ENCODE assay signal across 40 cellular contexts in the genomic region with DNA sequence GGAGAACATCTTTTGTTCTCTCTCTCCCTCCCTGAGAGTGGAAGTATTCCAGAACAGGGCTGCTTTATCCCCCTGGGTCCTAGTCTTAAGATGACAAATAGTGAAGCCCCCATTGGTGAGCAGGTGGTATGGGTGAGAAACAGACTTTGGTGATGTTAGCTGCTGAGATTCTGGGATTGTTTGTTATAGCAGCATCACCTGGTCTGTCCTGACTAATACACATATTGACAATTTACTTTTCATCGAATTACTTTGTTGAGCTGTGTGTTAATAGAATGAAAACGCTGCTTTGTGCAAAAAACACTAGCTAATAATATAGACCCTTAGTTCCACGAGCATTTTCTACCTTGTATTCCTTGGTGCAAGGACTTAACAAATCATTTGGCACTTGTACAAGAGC.
"Had no signal": no experiment of that assay in that cellular context is flagged by ENCODE, and none has a peak within 500 bp of the region (broad histone marks: within the 10 kb centered on the region; RNA-seq: fewer than 3 reads in every experiment).

No MANE protein-coding gene starts in this region.

- H3K36me3 Mint-ChIP-seq: brain had no signal

- DNase-seq: activated effector memory CD4-positive, alpha-beta T cell treated with anti-CD3 and anti-CD28 coated beads, Interleukin-2, amount 50 U/mL, for 16 hours; activated effector memory CD4-positive, alpha-beta T cell treated with Interleukin-2 at 50 U/mL for 16 hours; activated gamma-delta T cell; activated gamma-delta T cell treated with Interleukin-2 at 50 U/mL for 16 hours; activated naive CD4-positive, alpha-beta T cell; activated naive CD4-positive, alpha-beta T cell treated with anti-CD3 and anti-CD28 coated beads for 36 hours; activated naive CD4-positive, alpha-beta T cell treated with anti-CD3 and anti-CD28 coated beads, Interleukin-2, amount 10 ng/mL, durations not matched to agents 7 days and 5 days; activated naive CD4-positive, alpha-beta T cell treated with anti-CD3 and anti-CD28 coated beads, Interleukin-2, amount 50 U/mL, for 16 hours; activated naive CD4-positive, alpha-beta T cell treated with Interleukin-2 at 50 U/mL for 16 hours; activated naive CD8-positive, alpha-beta T cell treated with anti-CD3 and anti-CD28 coated beads for 36 hours; activated naive CD8-positive, alpha-beta T cell treated with anti-CD3 and anti-CD28 coated beads, Interleukin-2, amount 10 ng/mL, durations not matched to agents 7 days and 5 days; activated naive CD8-positive, alpha-beta T cell treated with anti-CD3 and anti-CD28 coated beads, Interleukin-2, amount 50 U/mL, for 24 hours; activated T-cell treated with anti-CD3 and anti-CD28 coated beads, Interleukin-2, amount 50 U/mL, for 1 hour; activated T-cell treated with anti-CD3 and anti-CD28 coated beads, Interleukin-2, amount 50 U/mL, for 24 hours; activated T-cell treated with anti-CD3 and anti-CD28 coated beads, Interleukin-2, amount 50 U/mL, for 4 hours; activated T-cell treated with anti-CD3 and anti-CD28 coated beads, Interleukin-2, amount 50 U/mL, for 48 hours; activated T-cell treated with anti-CD3 and anti-CD28 coated beads, Interleukin-2, amount 50 U/mL, for 72 hours; adrenal gland; amniotic stem cell; amygdala; anterior cingulate cortex; aorta; body of pancreas; brain microvascular endothelial cell; caudate nucleus; central memory CD4-positive, alpha-beta T cell; cerebellar nuclear complex had no signal

- H3K27ac Mint-ChIP-seq: activated naive CD4-positive, alpha-beta T cell treated with anti-CD3 and anti-CD28 coated beads for 36 hours; activated naive CD4-positive, alpha-beta T cell treated with anti-CD3 and anti-CD28 coated beads, Interleukin-2, amount 10 ng/mL, durations not matched to agents 7 days and 5 days; activated naive CD4-positive, alpha-beta T cell treated with anti-CD3 and anti-CD28 coated beads, Interleukin-2, amount 50 U/mL, for 24 hours; activated naive CD8-positive, alpha-beta T cell; activated naive CD8-positive, alpha-beta T cell treated with anti-CD3 and anti-CD28 coated beads for 36 hours; activated naive CD8-positive, alpha-beta T cell treated with anti-CD3 and anti-CD28 coated beads, Interleukin-2, amount 10 ng/mL, durations not matched to agents 7 days and 5 days; activated naive CD8-positive, alpha-beta T cell treated with anti-CD3 and anti-CD28 coated beads, Interleukin-2, amount 50 U/mL, for 24 hours; activated T-cell treated with anti-CD3 and anti-CD28 coated beads, Interleukin-2, amount 50 U/mL, for 24 hours; activated T-cell treated with anti-CD3 and anti-CD28 coated beads, Interleukin-2, amount 50 U/mL, for 72 hours; activated T-helper 1 cell treated with anti-CD3 and anti-CD28 coated beads, Interleukin-12 subunit alpha, Interleukin-12 subunit beta, Interleukin-2, Interleukin-4 antibody, amounts not matched to agents 30 ng/mL and 10 ng/mL and 1 ng/mL, durations not matched to agents 14 hours and 24 hours and 36 hours; activated T-helper 17 cell treated with anti-CD3 and anti-CD28 coated beads, Interleukin-2, amount 50 U/mL, for 72 hours; activated T-helper 2 cell treated with anti-CD3 and anti-CD28 coated beads, Interferon-gamma antibody, Interleukin-2, Interleukin-4, amounts not matched to agents 10 μg/mL and 5 μg/mL and 100 μg/mL, durations not matched to agents 14 hours and 24 hours and 36 hours; brain had no signal

- H3K4me3 ChIP-seq: adrenal gland, ascending aorta, body of pancreas, breast epithelium, cardiac muscle cell had no signal

- H3K27me3 ChIP-seq: ascending aorta, body of pancreas, brain microvascular endothelial cell, cardiac muscle cell had no signal

- H3K36me3 ChIP-seq: adrenal gland, ascending aorta, brain microvascular endothelial cell, breast epithelium, cardiac muscle cell had no signal

- H3K27ac ChIP-seq: adrenal gland, ascending aorta, body of pancreas, brain microvascular endothelial cell, breast epithelium, cardiac muscle cell had no signal

- H3K4me3 Mint-ChIP-seq: activated naive CD4-positive, alpha-beta T cell treated with anti-CD3 and anti-CD28 coated beads for 36 hours; activated naive CD4-positive, alpha-beta T cell treated with anti-CD3 and anti-CD28 coated beads, Interleukin-2, amount 10 ng/mL, durations not matched to agents 7 days and 5 days; activated naive CD4-positive, alpha-beta T cell treated with anti-CD3 and anti-CD28 coated beads, Interleukin-2, amount 50 U/mL, for 24 hours; activated naive CD8-positive, alpha-beta T cell; activated naive CD8-positive, alpha-beta T cell treated with anti-CD3 and anti-CD28 coated beads for 36 hours; activated naive CD8-positive, alpha-beta T cell treated with anti-CD3 and anti-CD28 coated beads, Interleukin-2, amount 10 ng/mL, durations not matched to agents 7 days and 5 days; activated naive CD8-positive, alpha-beta T cell treated with anti-CD3 and anti-CD28 coated beads, Interleukin-2, amount 50 U/mL, for 24 hours; activated T-cell treated with anti-CD3 and anti-CD28 coated beads, Interleukin-2, amount 50 U/mL, for 24 hours; activated T-cell treated with anti-CD3 and anti-CD28 coated beads, Interleukin-2, amount 50 U/mL, for 4 hours; activated T-cell treated with anti-CD3 and anti-CD28 coated beads, Interleukin-2, amount 50 U/mL, for 72 hours; activated T-helper 1 cell treated with anti-CD3 and anti-CD28 coated beads, Interleukin-12 subunit alpha, Interleukin-12 subunit beta, Interleukin-2, Interleukin-4 antibody, amounts not matched to agents 30 ng/mL and 10 ng/mL and 1 ng/mL, durations not matched to agents 14 hours and 24 hours and 36 hours; activated T-helper 17 cell treated with anti-CD3 and anti-CD28 coated beads, Interleukin-2, amount 50 U/mL, for 72 hours; brain; central memory CD8-positive, alpha-beta T cell had no signal

- H3K4me1 Mint-ChIP-seq: activated naive CD4-positive, alpha-beta T cell treated with anti-CD3 and anti-CD28 coated beads, Interleukin-2, amount 10 ng/mL, durations not matched to agents 7 days and 5 days; activated naive CD4-positive, alpha-beta T cell treated with anti-CD3 and anti-CD28 coated beads, Interleukin-2, amount 50 U/mL, for 24 hours; activated naive CD8-positive, alpha-beta T cell treated with anti-CD3 and anti-CD28 coated beads, Interleukin-2, amount 50 U/mL, for 24 hours; activated T-helper 17 cell treated with anti-CD3 and anti-CD28 coated beads, Interleukin-2, amount 50 U/mL, for 72 hours; brain had no signal

- H3K4me1 ChIP-seq: adrenal gland, ascending aorta, body of pancreas, breast epithelium had no signal

- FAIRE-seq: astrocyte, bronchial epithelial cell had no signal

- H3K27me3 Mint-ChIP-seq: activated naive CD4-positive, alpha-beta T cell treated with anti-CD3 and anti-CD28 coated beads, Interleukin-2, amount 10 ng/mL, durations not matched to agents 7 days and 5 days; activated naive CD8-positive, alpha-beta T cell; activated naive CD8-positive, alpha-beta T cell treated with anti-CD3 and anti-CD28 coated beads for 36 hours; activated naive CD8-positive, alpha-beta T cell treated with anti-CD3 and anti-CD28 coated beads, Interleukin-2, amount 10 ng/mL, durations not matched to agents 7 days and 5 days; activated naive CD8-positive, alpha-beta T cell treated with anti-CD3 and anti-CD28 coated beads, Interleukin-2, amount 50 U/mL, for 24 hours; activated T-cell treated with anti-CD3 and anti-CD28 coated beads, Interleukin-2, amount 50 U/mL, for 24 hours; activated T-helper 17 cell treated with anti-CD3 and anti-CD28 coated beads, Interleukin-2, amount 50 U/mL, for 72 hours; central memory CD8-positive, alpha-beta T cell had no signal

- ATAC-seq: activated naive CD4-positive, alpha-beta T cell treated with anti-CD3 and anti-CD28 coated beads, Interleukin-2, amount 50 U/mL, for 72 hours; activated naive CD8-positive, alpha-beta T cell treated with anti-CD3 and anti-CD28 coated beads, Interleukin-2, amount 50 U/mL, for 24 hours; activated T-cell treated with anti-CD3 and anti-CD28 coated beads, Interleukin-2, amount 50 U/mL, for 4 hours; activated T-cell treated with anti-CD3 and anti-CD28 coated beads, Interleukin-2, amount 50 U/mL, for 72 hours; activated T-helper 17 cell treated with anti-CD3 and anti-CD28 coated beads, Interleukin-2, amount 50 U/mL, for 72 hours; body of pancreas had no signal

- H3K9me3 ChIP-seq: adrenal gland, ascending aorta had no signal
